In the genomic region with DNA sequence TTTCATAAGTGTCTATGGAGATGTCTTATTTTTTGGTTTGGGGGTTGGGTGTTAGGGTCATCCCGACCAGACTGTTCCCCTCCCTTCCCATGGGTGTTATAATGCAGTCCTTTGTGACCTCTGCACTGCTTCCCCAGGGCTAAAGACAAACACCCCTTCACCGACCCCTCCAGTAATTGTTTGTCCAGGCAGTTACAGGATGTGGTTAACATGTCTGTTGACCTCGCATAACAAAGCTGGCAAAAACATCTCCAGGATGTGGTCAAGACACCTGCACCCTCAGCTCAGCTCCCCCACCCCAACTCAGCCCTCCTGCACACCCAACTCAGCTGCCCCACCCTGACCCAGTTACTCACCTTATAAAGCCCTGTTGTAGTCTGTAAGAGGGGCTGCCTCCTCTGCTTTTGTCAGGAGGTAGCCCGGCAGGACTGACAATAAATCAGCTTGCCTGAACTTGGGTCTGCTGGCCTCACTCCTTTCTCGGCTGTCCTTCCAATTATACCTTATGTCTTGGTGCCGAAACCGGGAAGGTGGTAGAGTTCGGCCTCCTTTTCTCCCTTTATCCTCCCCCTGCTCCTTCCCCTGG, we compare ENCODE assay signal across 8 cellular contexts.
DNase-seq lines count a peak whose midpoint lies in the region; ATAC-seq and TF ChIP-seq lines count a peak whose summit lies in the region.

No MANE protein-coding gene starts in this region.

- TF ChIP-seq CTCF in spleen (IDR thresholded peaks at IDR 0.05 in 8 of 11, conservative IDR thresholded peaks at IDR 0.05 in 3 of 11) (no peak), foreskin fibroblast (IDR thresholded peaks at IDR 0.05; ENCODE audit: low read depth, low read length) (no peak)

- no peak for TF ChIP-seq POLR2A in spleen (IDR thresholded peaks at IDR 0.05)

- peak; percentile 93 for ATAC-seq in HG02981 (IDR thresholded peaks at IDR 0.05; ENCODE audit: unreplicated experiment)
- ATAC-seq in GM21360 (IDR thresholded peaks at IDR 0.05; ENCODE audit: unreplicated experiment) = no peak

- WGBS in spleen, 5 donors = 43 to 54% (median 44%) methylated on average over 8 of the region's 8 CpGs

- peaks cover 44% of the 10 kb centered on the region for H3K9me3 Mint-ChIP-seq in activated CD4-positive, alpha-beta T cell treated with anti-CD3 and anti-CD28 coated beads, Interleukin-2, amount 10 ng/mL, durations not matched to agents 7 days and 5 days
- peaks cover 61% of the 10 kb centered on the region for H3K9me3 Mint-ChIP-seq in T-helper 1 cell treated with Interleukin-12 subunit alpha and Interleukin-12 subunit beta and Interleukin-4 antibody, amounts not matched to agents 30 μg/mL and 1 μg/mL, for 36 hours

- no peaks in the 10 kb centered on the region for H3K36me3 ChIP-seq in spleen

- H3K4me1 Mint-ChIP-seq in activated CD4-positive, alpha-beta T cell treated with anti-CD3 and anti-CD28 coated beads, Interleukin-2, amount 10 ng/mL, durations not matched to agents 7 days and 5 days = peaks cover 52% of the 10 kb centered on the region
- peaks cover 40% of the 10 kb centered on the region for H3K4me1 Mint-ChIP-seq in T-helper 1 cell treated with Interleukin-12 subunit alpha and Interleukin-12 subunit beta and Interleukin-4 antibody, amounts not matched to agents 30 μg/mL and 1 μg/mL, for 36 hours (ENCODE audit: low read depth)

- H3K4me3 ChIP-seq in spleen (peak overlapping the region in 1 of 8 donors; percentile 29), foreskin fibroblast (ENCODE audit: low read depth in 1 of 2, low read length in 2 of 2) (no peak overlapping the region)

- H3K27me3 ChIP-seq in spleen (replicated peaks in 1 of 7) = no peaks in the 10 kb centered on the region

- no peaks in the 10 kb centered on the region for H3K27me3 Mint-ChIP-seq in activated CD4-positive, alpha-beta T cell treated with anti-CD3 and anti-CD28 coated beads, Interleukin-2, amount 10 ng/mL, durations not matched to agents 7 days and 5 days
- H3K27me3 Mint-ChIP-seq in T-helper 1 cell treated with Interleukin-12 subunit alpha and Interleukin-12 subunit beta and Interleukin-4 antibody, amounts not matched to agents 30 μg/mL and 1 μg/mL, for 36 hours (ENCODE audit: low read depth) = no peaks in the 10 kb centered on the region

- intact Hi-C loops in spleen (cut with DNase I; ENCODE audit: low total_unique reads) = no loop called here

- peaks cover 0 to 51% (median 6%) of the 10 kb centered on the region in 8 donors for H3K9me3 ChIP-seq in spleen

- CTCF ChIA-PET in activated CD4-positive, alpha-beta T cell treated with anti-CD3 and anti-CD28 coated beads, Interleukin-2, amount 10 ng/mL, durations not matched to agents 7 days and 5 days (lab: Charles Lee) = interaction anchor here (1.0 kb wide), 1 partner anchor 9 kb away, joined by 3 read pairs; no protein-coding TSS in a partner anchor

- POLR2A ChIA-PET in activated CD4-positive, alpha-beta T cell treated with anti-CD3 and anti-CD28 coated beads, Interleukin-2, amount 10 ng/mL, durations not matched to agents 7 days and 5 days (lab: Charles Lee) = no interaction called here

- peak overlapping the region; percentile 26 for H3K4me3 Mint-ChIP-seq in activated CD4-positive, alpha-beta T cell treated with anti-CD3 and anti-CD28 coated beads, Interleukin-2, amount 10 ng/mL, durations not matched to agents 7 days and 5 days
- peak overlapping the region; percentile 71 for H3K4me3 Mint-ChIP-seq in T-helper 1 cell treated with Interleukin-12 subunit alpha and Interleukin-12 subunit beta and Interleukin-4 antibody, amounts not matched to agents 30 μg/mL and 1 μg/mL, for 36 hours

- peaks cover 42% of the 10 kb centered on the region for H3K36me3 Mint-ChIP-seq in activated CD4-positive, alpha-beta T cell treated with anti-CD3 and anti-CD28 coated beads, Interleukin-2, amount 10 ng/mL, durations not matched to agents 7 days and 5 days (ENCODE audit: low read depth)
- peaks cover 42% of the 10 kb centered on the region for H3K36me3 Mint-ChIP-seq in T-helper 1 cell treated with Interleukin-12 subunit alpha and Interleukin-12 subunit beta and Interleukin-4 antibody, amounts not matched to agents 30 μg/mL and 1 μg/mL, for 36 hours (ENCODE audit: low read depth)

- peak overlapping the region; percentile 86 for H3K27ac Mint-ChIP-seq in activated CD4-positive, alpha-beta T cell treated with anti-CD3 and anti-CD28 coated beads, Interleukin-2, amount 10 ng/mL, durations not matched to agents 7 days and 5 days
- H3K27ac Mint-ChIP-seq in T-helper 1 cell treated with Interleukin-12 subunit alpha and Interleukin-12 subunit beta and Interleukin-4 antibody, amounts not matched to agents 30 μg/mL and 1 μg/mL, for 36 hours = peak overlapping the region; percentile 90

- peak overlapping the region in 7 of 8 donors; percentile 7 to 82 (median 47) for H3K27ac ChIP-seq in spleen

- peaks cover 4 to 23% (median 8%) of the 10 kb centered on the region in 6 donors for H3K4me1 ChIP-seq in spleen

- peak; percentile 52 for DNase-seq in activated CD4-positive, alpha-beta T cell treated with anti-CD3 and anti-CD28 coated beads, Interleukin-2, amount 10 ng/mL, durations not matched to agents 7 days and 5 days
- DNase-seq in activated CD4-positive, alpha-beta T cell treated with anti-CD3 and anti-CD28 coated beads, Interleukin-2, amount 50 U/mL, for 1 hour = no peak
- peak; percentile 88 for DNase-seq in spleen
- no peak for DNase-seq in hepatic stellate cell (ENCODE audit: low spot score)
- DNase-seq in foreskin fibroblast = no peak

Comparison
In these comparisons a context has a peak if more than half of its experiments do, and no peak if none do; other contexts are left out.
1. DNase-seq: peak in activated CD4-positive, alpha-beta T cell treated with anti-CD3 and anti-CD28 coated beads, Interleukin-2, amount 10 ng/mL, durations not matched to agents 7 days and 5 days (single experiment) and spleen (single experiment); none in activated CD4-positive, alpha-beta T cell treated with anti-CD3 and anti-CD28 coated beads, Interleukin-2, amount 50 U/mL, for 1 hour (single experiment), hepatic stellate cell (single experiment) and foreskin fibroblast (0 of 2).